Comparison of ENCODE assay signal across 13 cellular contexts in the genomic region with DNA sequence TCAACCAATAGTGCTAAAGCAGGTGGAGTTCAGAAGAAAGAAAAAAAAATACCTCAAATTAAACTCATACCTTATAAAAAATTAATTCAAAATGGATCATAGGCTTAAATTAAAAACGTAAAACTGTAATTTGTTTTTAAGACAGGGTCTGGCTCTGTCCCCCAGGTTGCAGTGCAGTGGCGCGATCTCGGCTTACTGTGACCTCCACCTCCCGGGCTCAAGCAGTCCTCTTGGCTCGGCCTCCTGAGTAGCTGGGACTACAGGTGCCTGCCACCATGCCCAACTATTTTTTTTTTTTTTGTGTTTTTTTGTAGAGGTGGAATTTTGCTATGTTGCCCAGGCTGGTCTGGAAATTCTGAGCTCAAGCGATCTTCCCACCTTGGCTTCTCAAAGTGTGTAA.
"Had no signal": no experiment of that assay in that cellular context is flagged by ENCODE, and none has a peak within 500 bp of the region (broad histone marks: within the 10 kb centered on the region; RNA-seq: fewer than 3 reads in every experiment).

No MANE protein-coding gene starts in this region.

- H3K4me3 Mint-ChIP-seq: naive thymus-derived CD8-positive, alpha-beta T cell; natural killer cell; natural killer cell treated with Interleukin-12 subunit alpha and Interleukin-12 subunit beta and Interleukin-15 and Interleukin-18, amount 100 ng/mL, for 72 hours; nephron; nephron progenitor cell; neural crest cell; neural progenitor cell had no signal

- H3K4me1 Mint-ChIP-seq: naive thymus-derived CD8-positive, alpha-beta T cell; natural killer cell; nephron progenitor cell; neural progenitor cell had no signal

- H3K36me3 Mint-ChIP-seq: naive thymus-derived CD8-positive, alpha-beta T cell; natural killer cell had no signal

- H3K9me3 Mint-ChIP-seq: nephron progenitor cell, neural progenitor cell had no signal

- H3K27me3 Mint-ChIP-seq: natural killer cell treated with Interleukin-12 subunit alpha and Interleukin-12 subunit beta and Interleukin-15 and Interleukin-18, amount 100 ng/mL, for 72 hours; progenitor cell of endocrine pancreas had no signal

- ATAC-seq: naive thymus-derived CD8-positive, alpha-beta T cell; natural killer cell; natural killer cell treated with Interleukin-12 subunit alpha and Interleukin-12 subunit beta and Interleukin-15 and Interleukin-18, amount 100 ng/mL, for 72 hours; pancreas; psoas muscle; right cardiac atrium; right lobe of liver; sciatic nerve had no signal

- H3K27ac Mint-ChIP-seq: naive thymus-derived CD8-positive, alpha-beta T cell; natural killer cell; natural killer cell treated with Interleukin-12 subunit alpha and Interleukin-12 subunit beta and Interleukin-15 and Interleukin-18, amount 100 ng/mL, for 72 hours; nephron progenitor cell; neural progenitor cell had no signal
